ENCODE assay signal across 8 cellular contexts in genomic region chr10:112949875-112950507, GRCh38. TPM values are rescaled to one million over a fixed set of nuclear protein-coding genes. Genes with fewer than 3 reads are reported as not detected.
DNase-seq lines count a peak whose midpoint lies in the region; ATAC-seq and TF ChIP-seq lines count a peak whose summit lies in the region.

TSS of gene TCF7L2 (plus strand) at chr10:112950247. CDS start at chr10:112950757, 510 bp downstream.

- H3K4me1 ChIP-seq in testis = peaks cover 22% of the 10 kb centered on the region

- TF ChIP-seq POLR2A in testis (IDR thresholded peaks at IDR 0.05) = peak; percentile 71

- TF ChIP-seq CTCF in neural crest cell (conservative IDR thresholded peaks at IDR 0.05) = no peak
- no peak for TF ChIP-seq CTCF in testis (IDR thresholded peaks at IDR 0.05)

- peak within 1 kb of the TSS; percentile 82 for H3K4me3 ChIP-seq in SK-N-MC
- peak within 1 kb of the TSS; percentile 68 to 81 for H3K4me3 ChIP-seq in testis

- no peaks in the 10 kb centered on the region for H3K9me3 Mint-ChIP-seq in activated naive CD8-positive, alpha-beta T cell treated with anti-CD3 and anti-CD28 coated beads for 36 hours
- no peaks in the 10 kb centered on the region for H3K9me3 Mint-ChIP-seq in neural crest cell

- H3K4me3 Mint-ChIP-seq in activated naive CD8-positive, alpha-beta T cell treated with anti-CD3 and anti-CD28 coated beads for 36 hours = peak within 1 kb of the TSS; percentile 94
- peak within 1 kb of the TSS; percentile 98 for H3K4me3 Mint-ChIP-seq in neural crest cell

- H3K36me3 ChIP-seq in SK-N-MC (ENCODE audit: insufficient read depth, low read length) (no peaks in the 10 kb centered on the region), testis (ENCODE audit: low read depth, missing control alignments) (no peaks in the 10 kb centered on the region)

- peaks cover 20% of the 10 kb centered on the region for H3K4me1 Mint-ChIP-seq in activated naive CD8-positive, alpha-beta T cell treated with anti-CD3 and anti-CD28 coated beads for 36 hours
- H3K4me1 Mint-ChIP-seq in neural crest cell = peaks cover 57% of the 10 kb centered on the region

- ATAC-seq in GM21367 (IDR thresholded peaks at IDR 0.05; ENCODE audit: unreplicated experiment) = peak; percentile 49

- peaks cover 43% of the 10 kb centered on the region for H3K27me3 Mint-ChIP-seq in activated naive CD8-positive, alpha-beta T cell treated with anti-CD3 and anti-CD28 coated beads for 36 hours
- H3K27me3 Mint-ChIP-seq in neural crest cell (ENCODE audit: low read depth) = peaks cover 15% of the 10 kb centered on the region

- peak within 1 kb of the TSS; percentile 76 for H3K9ac ChIP-seq in SK-N-MC (ENCODE audit: insufficient read length)

- H3K27ac ChIP-seq in SK-N-MC (peak within 1 kb of the TSS; percentile 81), testis (peak within 1 kb of the TSS; percentile 95 to 96)

- DNase-seq in AG08396 (ENCODE audit: low spot score) = peak; percentile 89
- peak; percentile 82 for DNase-seq in NCI-H1092 (lab: John Stamatoyannopoulos, UW)
- no peak for DNase-seq in SK-N-MC (ENCODE audit: low read depth, low spot score)
- peak; percentile 48 for DNase-seq in activated naive CD8-positive, alpha-beta T cell treated with anti-CD3 and anti-CD28 coated beads for 36 hours
- peak; percentile 98 for DNase-seq in globus pallidus (ENCODE audit: low spot score)
- peak; percentile 90 for DNase-seq in neural crest cell (ENCODE audit: low read depth, low spot score)
- peak; percentile 99 for DNase-seq in testis

- 1% methylated on average over 34 to 38 of the region's 39 CpGs for WGBS in testis, 2 donors

- peak within 1 kb of the TSS; percentile 84 for H3K27ac Mint-ChIP-seq in activated naive CD8-positive, alpha-beta T cell treated with anti-CD3 and anti-CD28 coated beads for 36 hours
- peak within 1 kb of the TSS; percentile 100 for H3K27ac Mint-ChIP-seq in neural crest cell (ENCODE audit: unreplicated experiment)

- H3K9me3 ChIP-seq in SK-N-MC (ENCODE audit: low read depth, low read length) (no peaks in the 10 kb centered on the region), testis (no peaks in the 10 kb centered on the region)

- H3K27me3 ChIP-seq in testis = no peaks in the 10 kb centered on the region

- intact Hi-C loops in testis (cut with DNase I; ENCODE audit: low total_unique reads) = no loop called here

- no peaks in the 10 kb centered on the region for H3K36me3 Mint-ChIP-seq in activated naive CD8-positive, alpha-beta T cell treated with anti-CD3 and anti-CD28 coated beads for 36 hours
- no peaks in the 10 kb centered on the region for H3K36me3 Mint-ChIP-seq in neural crest cell (ENCODE audit: low read depth)

RNA-seq across cellular contexts. Expression of gene TCF7L2, which starts in this region (rescaled TPM):
- total RNA-seq in activated naive CD8-positive, alpha-beta T cell treated with anti-CD3 and anti-CD28 coated beads for 36 hours = 1 to 10 TPM; 1.1 to 1.5 TPM
- total RNA-seq in neural crest cell (34.8 and 39.7 TPM in 2 replicates), testis (10 to 100 TPM; 23.3 to 25.4 TPM)
- polyA plus RNA-seq in testis (ENCODE audit: insufficient read depth, low read depth, low replicate concordance) = 18.5 TPM

Comparison
In these comparisons a context has a peak if more than half of its experiments do, and no peak if none do; other contexts are left out.
1. RNA of gene TCF7L2 (total RNA-seq): 34.8 to 39.7 TPM in neural crest cell and 23.3 to 25.4 TPM in testis; 1.1 to 1.5 TPM in activated naive CD8-positive, alpha-beta T cell treated with anti-CD3 and anti-CD28 coated beads for 36 hours; every median in the first group is over 4 times any median in the second.